1 cellular context compared by ENCODE assay signal in the genomic region with DNA sequence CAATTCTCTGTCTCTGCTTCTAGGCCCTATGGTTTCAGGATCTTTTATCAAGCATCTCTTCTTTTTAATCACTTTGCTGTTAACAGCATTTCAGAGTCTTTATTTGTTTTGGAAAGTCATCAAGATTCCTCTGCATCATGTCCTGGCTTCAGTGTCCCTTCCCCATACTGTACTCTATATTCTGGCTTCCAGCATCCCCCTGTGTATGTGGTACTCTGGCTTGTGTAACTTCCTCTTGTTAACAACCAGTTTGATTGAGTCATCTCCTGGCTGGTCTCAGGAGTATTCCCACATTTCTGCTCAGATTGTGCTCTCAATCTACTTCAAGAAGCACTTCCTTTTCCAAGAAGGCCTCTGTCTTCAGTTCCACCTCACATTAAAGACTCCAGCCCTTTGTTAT.
A peak's percentile ranks its signal among the peaks of the same experiment; 100 is the strongest.
TF ChIP-seq lines count a peak whose summit lies in the region.

No MANE protein-coding gene starts in this region.

TF ChIP-seq in IMR-90, 13 proteins besides CTCF, POLR2A, EP300 and RAD21:
- TF ChIP-seq CEBPB (IDR thresholded peaks at IDR 0.05; ENCODE audit: low read depth, low read length), result peak; percentile 90
- TF ChIP-seq RCOR1 (IDR thresholded peaks at IDR 0.05; ENCODE audit: insufficient replicate concordance, low read length), result no peak
TF ChIP-seq in IMR-90: peak in this region for 1.
